ENCODE assay signal across 14 cellular contexts in the genomic region with DNA sequence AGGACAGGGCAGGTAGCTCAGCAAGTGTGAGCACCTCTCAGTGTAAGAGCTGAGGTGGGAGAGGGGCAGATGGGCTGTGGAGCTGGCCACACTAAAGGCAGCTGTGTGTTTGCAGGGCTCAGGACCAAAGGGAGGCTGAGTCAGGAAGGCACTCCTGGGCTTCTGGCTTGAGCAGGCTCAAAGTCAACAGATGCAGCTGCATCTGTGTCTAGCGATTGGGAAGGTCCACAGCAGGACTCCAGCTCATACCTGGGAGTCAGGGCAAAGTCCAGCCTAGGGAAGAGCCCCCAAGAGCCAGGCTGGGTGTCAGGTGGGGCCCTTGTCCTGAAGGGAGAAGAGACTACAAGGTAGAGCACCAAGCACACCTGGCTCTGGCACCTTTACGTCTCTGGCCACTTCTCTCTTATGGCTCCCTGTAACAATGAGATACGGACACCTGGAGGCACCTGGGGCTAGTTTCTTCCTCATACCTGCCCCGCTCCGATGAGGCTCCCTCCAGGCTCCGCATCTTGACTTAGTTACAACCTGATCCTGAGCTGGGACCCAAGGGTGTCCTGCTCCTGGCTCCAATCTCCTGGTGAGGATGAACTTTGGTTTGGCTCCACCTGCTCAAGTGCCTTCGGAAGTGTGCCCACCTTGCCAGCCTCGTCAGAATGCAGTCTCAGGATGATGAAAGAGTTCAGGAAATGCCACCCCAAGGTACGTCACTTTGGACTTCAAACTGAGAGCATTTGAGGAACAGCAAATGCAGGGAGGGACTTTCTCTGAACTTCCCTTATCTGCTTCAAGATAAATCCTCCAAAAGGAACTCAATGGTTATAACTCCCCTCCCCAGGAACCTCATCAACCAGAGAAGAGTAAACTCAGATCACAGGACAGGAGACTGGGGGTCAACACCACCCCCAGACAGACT. TPM values are rescaled to one million over a fixed set of nuclear protein-coding genes. Genes with fewer than 3 reads are reported as not detected.
DNase-seq lines count a peak whose midpoint lies in the region; ATAC-seq and TF ChIP-seq lines count a peak whose summit lies in the region.
"Had no signal": no experiment of that assay in that cellular context is flagged by ENCODE, and none has a peak within 500 bp of the region (broad histone marks: within the 10 kb centered on the region; RNA-seq: fewer than 3 reads in every experiment).

No MANE protein-coding gene starts in this region.

- TF ChIP-seq POLR2A in transverse colon (IDR thresholded peaks at IDR 0.05), result peak; percentile 67

- TF ChIP-seq EP300 in transverse colon (IDR thresholded peaks at IDR 0.05; ENCODE audit: low read depth), result no peak

- peaks cover 0 to 6% (median 2%) of the 10 kb centered on the region in 4 donors for H3K4me1 ChIP-seq in transverse colon

- H3K36me3 ChIP-seq in transverse colon, result no peaks in the 10 kb centered on the region

- intact Hi-C loops in left colon (cut with DNase I, micrococcal nuclease), result no loop called here
- intact Hi-C loops in transverse colon (cut with DNase I; ENCODE audit: low total_unique reads), result no loop called here

- no peaks in the 10 kb centered on the region for H3K9me3 ChIP-seq in transverse colon

- peak overlapping the region in 1 of 4 donors; percentile 11 for H3K4me3 ChIP-seq in transverse colon

- H3K27me3 ChIP-seq in transverse colon, result no peaks in the 10 kb centered on the region

- H3K27ac ChIP-seq in transverse colon, result peak overlapping the region in 3 of 4 donors; percentile 30 to 65 (median 39)

- ATAC-seq in left colon (peak; percentile 93), HG02885 (IDR thresholded peaks at IDR 0.05; ENCODE audit: poor library complexity, unreplicated experiment) (no peak)
- ATAC-seq: activated CD4-positive, alpha-beta T cell treated with anti-CD3 and anti-CD28 coated beads for 36 hours had no signal

- peak; percentile 22 to 28 for DNase-seq in Kasumi-1 (lab: John Stamatoyannopoulos, UW)
- DNase-seq in SKM-1 (lab: John Stamatoyannopoulos, UW; ENCODE audit: unreplicated experiment), result peak; percentile 42
- peak; percentile 47 to 59 for DNase-seq in left colon
- DNase-seq in transverse colon, result peak; percentile 72
- DNase-seq in NCI-H345 (lab: John Stamatoyannopoulos, UW), result no peak
- no peak for DNase-seq in activated T-cell treated with anti-CD3 and anti-CD28 coated beads, Interleukin-2, amount 50 U/mL, for 48 hours
- DNase-seq: activated CD4-positive, alpha-beta T cell treated with anti-CD3 and anti-CD28 coated beads for 36 hours; activated naive CD8-positive, alpha-beta T cell treated with anti-CD3 and anti-CD28 coated beads, Interleukin-2, amount 10 ng/mL, durations not matched to agents 7 days and 5 days; activated T-cell treated with anti-CD3 and anti-CD28 coated beads, Interleukin-2, amount 50 U/mL, for 1 hour; caudate nucleus; CD4-positive, alpha-beta memory T cell; GF-D8; NCI-H2029 treated with DMSO at 0.1 percent for 48 hours had no signal

- WGBS in transverse colon (ENCODE audit: low coverage in 1 of 2), 2 donors, result 60 to 62% methylated on average over 1 to 8 of the region's 9 CpGs

- in situ Hi-C loops in transverse colon (cut with MboI; ENCODE audit: low pct_ligation_motif_present in 1 of 4, low pct_unique_long_range_greater_than_20kb in 1 of 4, low sequenced_read_pairs in 3 of 4), result no loop called here

- no peak for TF ChIP-seq CTCF in transverse colon (IDR thresholded peaks at IDR 0.05)

RNA-seq across cellular contexts. Expression of a gene that starts 21.5 kb away (rescaled TPM):
- 10 to 100 TPM; 59.0 to 82.7 TPM for total RNA-seq in left colon
- 10 to 100 TPM; 37.2 to 98.9 (median 69.1) TPM for total RNA-seq in transverse colon

Comparison
In these comparisons a context has a peak if more than half of its experiments do, and no peak if none do; other contexts are left out.
1. DNase-seq: peak in Kasumi-1 (2 of 2), SKM-1 (single experiment), left colon (2 of 2) and transverse colon (single experiment); none in NCI-H345 (single experiment) and activated T-cell treated with anti-CD3 and anti-CD28 coated beads, Interleukin-2, amount 50 U/mL, for 48 hours (0 of 2).